Comparison of ENCODE assay signal across 18 cellular contexts in genomic region chr13:33249066-33249465, GRCh38. TPM values are rescaled to one million over a fixed set of nuclear protein-coding genes. Genes with fewer than 3 reads are reported as not detected.
DNase-seq lines count a peak whose midpoint lies in the region; ATAC-seq and TF ChIP-seq lines count a peak whose summit lies in the region.
"Had no signal": no experiment of that assay in that cellular context is flagged by ENCODE, and none has a peak within 500 bp of the region (broad histone marks: within the 10 kb centered on the region; RNA-seq: fewer than 3 reads in every experiment).

No MANE protein-coding gene starts in this region.

- no peaks in the 10 kb centered on the region for H3K27me3 ChIP-seq in SK-N-SH (ENCODE audit: insufficient read depth)
- H3K27me3 ChIP-seq in SJSA1 (replicated peaks) = no peaks in the 10 kb centered on the region
- no peaks in the 10 kb centered on the region for H3K27me3 ChIP-seq in upper lobe of right lung
- H3K27me3 ChIP-seq: hepatocyte, tibial artery had no signal

- H3K4me1 Mint-ChIP-seq in stimulated activated naive CD8-positive, alpha-beta T cell treated with anti-CD3 and anti-CD28 coated beads, Interleukin-15, amount 100 ng/mL, for 72 hours = no peaks in the 10 kb centered on the region

- H3K27ac ChIP-seq in SK-N-SH (ENCODE audit: low read depth in 2 of 2, low read length in 1 of 2) (peak overlapping the region in 1 of 2 experiments; percentile 23; a peak in 2 of 4 replicates), SJSA1 (peak overlapping the region; percentile 66), upper lobe of right lung (no peak overlapping the region)
- H3K27ac ChIP-seq: 22Rv1, C4-2B, hepatocyte, skin epidermis, tibial artery, VCaP had no signal

- H3K36me3 ChIP-seq in SK-N-SH (replicated peaks in 1 of 2; ENCODE audit: control insufficient read depth in 1 of 2, insufficient read depth in 2 of 2, low read length in 1 of 2) (no peaks in the 10 kb centered on the region), SJSA1 (peaks cover 16% of the 10 kb centered on the region), upper lobe of right lung (no peaks in the 10 kb centered on the region)
- H3K36me3 ChIP-seq: tibial artery had no signal

- DNase-seq in SK-N-SH (no peak), SJSA1 (ENCODE audit: low read depth in 1 of 2, low spot score in 2 of 2) (peak in 1 of 2 experiments; percentile 67), fibroblast of the aortic adventitia (ENCODE audit: low read depth) (peak; percentile 18), upper lobe of right lung (no peak), NCI-H1436 (lab: John Stamatoyannopoulos, UW) (no peak)
- no peak for DNase-seq in stimulated activated naive CD8-positive, alpha-beta T cell treated with anti-CD3 and anti-CD28 coated beads, Interleukin-15, amount 100 ng/mL, for 72 hours
- DNase-seq: DMS153, NCI-H2029 treated with DMSO at 0.1 percent for 48 hours, NCI-H510A treated with DMSO at 0.1 percent for 48 hours, occipital lobe, tibial artery had no signal

- no peaks in the 10 kb centered on the region for H3K9me3 ChIP-seq in SK-N-SH
- no peaks in the 10 kb centered on the region for H3K9me3 ChIP-seq in SJSA1 (replicated peaks)
- H3K9me3 ChIP-seq in upper lobe of right lung = no peaks in the 10 kb centered on the region
- H3K9me3 ChIP-seq: tibial artery had no signal

- H3K4me1 ChIP-seq in SK-N-SH (ENCODE audit: control insufficient read depth in 1 of 2, insufficient read depth in 2 of 2, low read depth in 1 of 2, low read length in 1 of 2) = peaks cover 19 to 22% of the 10 kb centered on the region in 2 experiments; a peak in 3 of 4 replicates
- H3K4me1 ChIP-seq in SJSA1 (replicated peaks) = peaks cover 45% of the 10 kb centered on the region
- H3K4me1 ChIP-seq in upper lobe of right lung = peaks cover 16% of the 10 kb centered on the region

- POLR2A ChIA-PET in SK-N-SH (lab: Yijun Ruan, JAX) = no interaction called here

- intact Hi-C loops in upper lobe of right lung (cut with DNase I) = no loop called here

- no peaks in the 10 kb centered on the region for H3K9me3 Mint-ChIP-seq in stimulated activated naive CD8-positive, alpha-beta T cell treated with anti-CD3 and anti-CD28 coated beads, Interleukin-15, amount 100 ng/mL, for 72 hours

- H3K4me2 ChIP-seq in SK-N-SH = no peak overlapping the region
- H3K4me2 ChIP-seq: hepatocyte had no signal

- H3K4me3 ChIP-seq in SK-N-SH (ENCODE audit: low read depth in 2 of 2, low read length in 1 of 2) = no peak overlapping the region
- H3K4me3 ChIP-seq in SJSA1 = no peak overlapping the region
- no peak overlapping the region for H3K4me3 ChIP-seq in fibroblast of the aortic adventitia (ENCODE audit: low read depth, low read length)
- no peak overlapping the region for H3K4me3 ChIP-seq in upper lobe of right lung
- H3K4me3 ChIP-seq: hepatocyte, skin epidermis, tibial artery had no signal

- ATAC-seq in SK-N-SH treated with all-trans-retinoic acid at 6 μM for 48 hours = no peak
- ATAC-seq in upper lobe of right lung = peak; percentile 32
- no peak for ATAC-seq in stimulated activated naive CD8-positive, alpha-beta T cell treated with anti-CD3 and anti-CD28 coated beads, Interleukin-15, amount 100 ng/mL, for 72 hours
- no peak for ATAC-seq in esophagus mucosa

- H3F3A ChIP-seq in SK-N-SH (replicated peaks; ENCODE audit: insufficient read depth) = peaks cover 29% of the 10 kb centered on the region

- no peak for TF ChIP-seq CTCF in SK-N-SH (IDR thresholded peaks at IDR 0.05)
- TF ChIP-seq CTCF in fibroblast of the aortic adventitia (IDR thresholded peaks at IDR 0.05; ENCODE audit: insufficient read depth, low read length) = no peak
- TF ChIP-seq CTCF in upper lobe of right lung (IDR thresholded peaks at IDR 0.05) = no peak

- no peak overlapping the region; the same call in 1 of the 2 replicates for H3K9ac ChIP-seq in SK-N-SH

- H3K4me3 Mint-ChIP-seq in stimulated activated naive CD8-positive, alpha-beta T cell treated with anti-CD3 and anti-CD28 coated beads, Interleukin-15, amount 100 ng/mL, for 72 hours = no peak overlapping the region

- peaks cover 7% of the 10 kb centered on the region for H3K27me3 Mint-ChIP-seq in stimulated activated naive CD8-positive, alpha-beta T cell treated with anti-CD3 and anti-CD28 coated beads, Interleukin-15, amount 100 ng/mL, for 72 hours

- no peak overlapping the region for H2AFZ ChIP-seq in SK-N-SH (ENCODE audit: low read depth)
- H2AFZ ChIP-seq: hepatocyte had no signal

- TF ChIP-seq RAD21 in SK-N-SH (IDR thresholded peaks at IDR 0.05; ENCODE audit: low read length) = no peak

- CTCF ChIA-PET in SK-N-SH (lab: Yijun Ruan, JAX) = interaction anchor here (0.9 kb wide), 1 partner anchor 20 kb away, joined by 4 read pairs; no protein-coding TSS in a partner anchor

- H3K79me2 ChIP-seq in SK-N-SH (ENCODE audit: insufficient read depth) = peaks cover 67% of the 10 kb centered on the region

- no peaks in the 10 kb centered on the region for H3K9me2 ChIP-seq in SK-N-SH

- WGBS in SK-N-SH (ENCODE audit: low lambda C conversion rate) = 87% methylated on average over 6 of the region's 6 CpGs

- H3K27ac Mint-ChIP-seq in stimulated activated naive CD8-positive, alpha-beta T cell treated with anti-CD3 and anti-CD28 coated beads, Interleukin-15, amount 100 ng/mL, for 72 hours = peak overlapping the region in 1 of 2 donors; percentile 27

- no peaks in the 10 kb centered on the region for H4K20me1 ChIP-seq in SK-N-SH (ENCODE audit: insufficient read depth)

- TF ChIP-seq EP300 in SK-N-SH (IDR thresholded peaks at IDR 0.05; ENCODE audit: borderline replicate concordance in 1 of 2, low read depth in 1 of 2, low read length in 1 of 2) = no peak

TF ChIP-seq in SK-N-SH, 30 proteins besides CTCF, POLR2A, EP300 and RAD21 (continues in another document):
- TF ChIP-seq REST (IDR thresholded peaks at IDR 0.05; ENCODE audit: low read depth, low read length) = no peak

TF ChIP-seq in SK-N-SH treated with all-trans-retinoic acid at 6 μM for 48 hours, 23 proteins besides CTCF, POLR2A, EP300 and RAD21 (continues in another document):
- TF ChIP-seq SNAI2 (CRISPR knock-in tag; IDR thresholded peaks at IDR 0.05) (no peak), CSDC2 (CRISPR knock-in tag; IDR thresholded peaks at IDR 0.05) (no peak), GLIS3 (CRISPR knock-in tag; IDR thresholded peaks at IDR 0.05) (no peak), ZNF70 (CRISPR knock-in tag; IDR thresholded peaks at IDR 0.05) (no peak), TSHZ2 (CRISPR knock-in tag; IDR thresholded peaks at IDR 0.05) (no peak), POU6F1 (CRISPR knock-in tag; IDR thresholded peaks at IDR 0.05; ENCODE audit: borderline replicate concordance, low read depth) (no peak), CSRNP3 (CRISPR knock-in tag; IDR thresholded peaks at IDR 0.05) (no peak)

RNA-seq across cellular contexts. Expression of gene STARD13, which starts 36.5 kb away (rescaled TPM):
- polyA plus RNA-seq in SK-N-SH (2012; rRNA removed) = 5.7 and 6.6 TPM in 2 replicates
- 4.8 TPM in 2 replicates for polyA plus RNA-seq in SK-N-SH (2012; cell fraction: cytosol; rRNA removed)
- 11.0 and 14.0 TPM in 2 replicates for polyA plus RNA-seq in SK-N-SH (2012; cell fraction: nucleus; rRNA removed)
- total RNA-seq in SJSA1 (2014; rRNA removed; shearing (Covaris generic)) = 4.9 and 7.8 TPM in 2 replicates
- 7.8 and 11.0 TPM in 2 replicates for total RNA-seq in fibroblast of the aortic adventitia (ENCODE audit: low replicate concordance)
- 60.4 TPM for total RNA-seq in upper lobe of right lung
- 2.3 TPM for total RNA-seq in esophagus mucosa
